ENCODE assay signal across 34 cellular contexts in the genomic region with DNA sequence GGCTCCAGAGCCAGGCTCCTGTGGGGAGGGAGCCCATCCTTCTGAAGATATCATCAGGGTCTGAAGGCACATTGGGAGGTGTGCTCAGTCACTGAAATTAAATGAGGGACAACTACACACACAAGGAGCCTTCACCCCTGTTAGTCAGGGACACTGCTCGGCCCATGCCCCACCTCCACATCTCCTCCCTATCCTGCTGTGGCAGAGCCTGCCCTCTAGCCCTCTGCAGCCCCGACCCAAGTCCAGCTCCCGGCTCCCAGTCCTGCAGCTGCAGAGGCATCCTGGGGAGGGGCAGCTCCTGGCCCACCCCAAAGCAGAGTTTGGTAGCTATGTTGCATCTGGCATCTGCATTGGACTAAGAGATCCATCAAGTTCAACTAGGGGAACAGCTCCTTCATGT.
"Had no signal": no experiment of that assay in that cellular context is flagged by ENCODE, and none has a peak within 500 bp of the region (broad histone marks: within the 10 kb centered on the region; RNA-seq: fewer than 3 reads in every experiment).

No MANE protein-coding gene starts in this region.

- H3K36me3 ChIP-seq: MG63 had no signal

- DNase-seq: Karpas-422, Kasumi-1, MG63, MM.1S, MV-4-11, NCI-H1048, NCI-H1092, NCI-H1092 treated with DMSO at 0.1 percent for 48 hours, NCI-H1105, NCI-H1105 treated with DMSO at 0.1 percent for 48 hours, NCI-H1417, NCI-H1417 treated with DMSO at 0.1 percent for 48 hours, NCI-H1436, NCI-H1436 treated with DMSO at 0.1 percent for 48 hours, NCI-H146, NCI-H1694, NCI-H1694 treated with DMSO at 0.1 percent for 48 hours, NCI-H187, NCI-H187 treated with DMSO at 0.1 percent for 48 hours, NCI-H1930, NCI-H2029, NCI-H2029 treated with DMSO at 0.1 percent for 48 hours, NCI-H2081, NCI-H2081 treated with DMSO at 0.1 percent for 48 hours, NCI-H2107, NCI-H2171, NCI-H2171 treated with DMSO at 0.1 percent for 48 hours, NCI-H2227 treated with DMSO at 0.1 percent for 48 hours, NCI-H226, NCI-H345, NCI-H446, NCI-H446 treated with DMSO at 0.1 percent for 48 hours, NCI-H510A, NCI-H510A treated with DMSO at 0.1 percent for 48 hours had no signal

- H3K27me3 ChIP-seq: MG63 had no signal

- H3K9me3 ChIP-seq: MG63 had no signal

- H3K4me3 ChIP-seq: MG63 had no signal
